ENCODE assay signal across 8 cellular contexts in the genomic region with DNA sequence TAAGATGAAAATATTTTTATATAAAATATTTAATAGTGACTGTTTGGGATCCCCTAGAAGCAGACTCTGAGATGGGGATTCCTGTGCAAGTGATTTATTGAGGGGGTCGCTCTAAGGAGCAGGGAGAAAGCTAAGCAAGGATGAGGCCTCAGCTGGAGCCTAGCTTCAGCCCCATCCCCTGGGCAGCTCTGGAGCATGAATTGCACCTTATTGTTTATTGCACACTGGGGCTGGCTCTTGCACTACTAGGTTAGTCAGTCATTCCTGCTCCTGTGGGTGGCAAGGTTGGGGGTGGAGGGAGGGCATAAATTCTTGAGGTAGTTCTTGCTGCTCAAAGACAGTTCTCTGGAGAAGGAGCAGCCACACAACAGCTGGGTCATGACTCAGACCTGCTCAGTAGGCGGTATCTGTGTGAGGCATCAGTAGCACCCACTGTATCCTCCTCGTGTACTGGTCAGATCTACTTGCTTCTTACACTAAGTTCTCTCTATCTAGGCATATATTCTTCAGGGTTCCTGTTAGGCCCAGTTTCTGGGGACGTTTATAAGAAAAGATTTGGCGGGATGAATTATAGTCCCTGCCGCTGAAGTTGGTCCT. TPM values are rescaled to one million over a fixed set of nuclear protein-coding genes. Genes with fewer than 3 reads are reported as not detected.
DNase-seq lines count a peak whose midpoint lies in the region; ATAC-seq and TF ChIP-seq lines count a peak whose summit lies in the region.

No MANE protein-coding gene starts in this region.

- H4K91ac ChIP-seq in H9 (ENCODE audit: insufficient read length, low read depth, low read length): no peak overlapping the region

- no peak overlapping the region for H2BK120ac ChIP-seq in H9 (ENCODE audit: low read depth, low read length, poor library complexity, severe bottlenecking)

- WGBS in testis, 2 donors: 84 to 88% methylated on average over 6 of the region's 6 CpGs
- WGBS in H9 (ENCODE audit: extremely low coverage, insufficient read length, low lambda C conversion rate): no CpG with 5 or more reads among the region's 6 CpGs

- in situ Hi-C loops in astrocyte of the spinal cord (cut with HindIII; ENCODE audit: low sequenced_read_pairs): no loop called here

- H2AFZ ChIP-seq in H9 (ENCODE audit: low read length): no peak overlapping the region

- H3K27ac ChIP-seq in testis (no peak overlapping the region), H9 (ENCODE audit: insufficient read length, low read depth, low read length) (no peak overlapping the region)

- TF ChIP-seq POLR2A in testis (IDR thresholded peaks at IDR 0.05): no peak

- DNase-seq in AG08396 (ENCODE audit: low spot score) (peak; percentile 69), SW480 (ENCODE audit: low spot score) (peak; percentile 74), astrocyte of the spinal cord (ENCODE audit: low read depth, low spot score) (peak; percentile 83), testis (no peak), H9 (no peak)
- peak; percentile 18 to 46 for DNase-seq in stimulated activated CD4-positive, alpha-beta T cell treated with anti-CD3 and anti-CD28 coated beads, Interleukin-15, amount 100 ng/mL, for 1 hour (ENCODE audit: low read depth in 1 of 2, low spot score in 1 of 2)

- TF ChIP-seq CTCF in astrocyte of the spinal cord (IDR thresholded peaks at IDR 0.05; ENCODE audit: low read depth, low read length): no peak
- TF ChIP-seq CTCF in testis (IDR thresholded peaks at IDR 0.05): no peak
- no peak for TF ChIP-seq CTCF in H9 (conservative IDR thresholded peaks at IDR 0.05)

- H3K9ac ChIP-seq in H9 (ENCODE audit: extremely low read depth, insufficient read length, low read length): no peak overlapping the region

- no peak overlapping the region for H2BK12ac ChIP-seq in H9 (ENCODE audit: insufficient read length, low read depth, low read length)

- H3K27me3 ChIP-seq in testis: no peaks in the 10 kb centered on the region
- no peaks in the 10 kb centered on the region for H3K27me3 ChIP-seq in H9 (ENCODE audit: insufficient read depth, low read length)

- H3K27me3 Mint-ChIP-seq in H9 (ENCODE audit: low read depth): no peaks in the 10 kb centered on the region; the same call in 1 of the 2 replicates

- no peaks in the 10 kb centered on the region for H3K4me1 Mint-ChIP-seq in H9

- H3T11ph ChIP-seq in H9 (ENCODE audit: low read length): no peak overlapping the region

- no peaks in the 10 kb centered on the region for H3K36me3 Mint-ChIP-seq in H9 (ENCODE audit: insufficient read depth in 1 of 3, low read depth in 3 of 3)

- no peak overlapping the region for H2BK5ac ChIP-seq in H9 (ENCODE audit: insufficient read length, low read length)

- H3K4me2 ChIP-seq in H9 (ENCODE audit: insufficient read depth, insufficient read length, low read length): no peak overlapping the region

- no peak overlapping the region for H4K8ac ChIP-seq in H9 (replicated peaks; ENCODE audit: insufficient read length, low read depth, low read length)

- H3K9me3 Mint-ChIP-seq in H9: no peaks in the 10 kb centered on the region

- no peaks in the 10 kb centered on the region for H3K9me3 ChIP-seq in testis
- no peaks in the 10 kb centered on the region for H3K9me3 ChIP-seq in H9 (ENCODE audit: control insufficient read depth, low read depth, low read length)

- no peak overlapping the region for H3K14ac ChIP-seq in H9 (ENCODE audit: insufficient read depth, low read length)

- H4K20me1 ChIP-seq in H9 (ENCODE audit: control insufficient read depth, insufficient read depth, insufficient read length): no peaks in the 10 kb centered on the region

- no peak overlapping the region for H3K4me3 ChIP-seq in astrocyte of the spinal cord (ENCODE audit: low read depth, low read length)
- H3K4me3 ChIP-seq in testis: no peak overlapping the region

- H2BK20ac ChIP-seq in H9 (ENCODE audit: low read depth, low read length, poor library complexity, severe bottlenecking): no peak overlapping the region

- no peak overlapping the region for H4K5ac ChIP-seq in H9 (ENCODE audit: insufficient read length, low read depth, low read length)

- H3K27ac Mint-ChIP-seq in H9: no peak overlapping the region

- ATAC-seq in HG02610 (IDR thresholded peaks at IDR 0.05; ENCODE audit: unreplicated experiment) (peak; percentile 93), HG03108 (IDR thresholded peaks at IDR 0.05; ENCODE audit: unreplicated experiment) (no peak)

- no peak overlapping the region for H2BK15ac ChIP-seq in H9 (ENCODE audit: low read depth, low read length)

- no peak overlapping the region for H3K4me3 Mint-ChIP-seq in H9

- no peaks in the 10 kb centered on the region for H3K36me3 ChIP-seq in testis (ENCODE audit: low read depth, missing control alignments)

- intact Hi-C loops in testis (cut with DNase I; ENCODE audit: low total_unique reads): no loop called here

- H3K4me1 ChIP-seq in testis: no peaks in the 10 kb centered on the region
- no peaks in the 10 kb centered on the region for H3K4me1 ChIP-seq in H9 (ENCODE audit: insufficient read depth, low read length)

- no peaks in the 10 kb centered on the region for H3K23me2 ChIP-seq in H9 (ENCODE audit: insufficient read length, low read depth, low read length, poor library complexity, severe bottlenecking)

- H3K79me2 ChIP-seq in H9 (ENCODE audit: insufficient read depth, low read length): no peaks in the 10 kb centered on the region

- H3K4ac ChIP-seq in H9 (ENCODE audit: low read depth, low read length): no peak overlapping the region

- no peaks in the 10 kb centered on the region for H3K79me1 ChIP-seq in H9 (ENCODE audit: insufficient read depth, low read depth, low read length, poor library complexity, severe bottlenecking)

- H3K23ac ChIP-seq in H9 (ENCODE audit: insufficient read length, low read depth, low read length): no peak overlapping the region

- H2AK5ac ChIP-seq in H9 (ENCODE audit: insufficient read length, low read length): no peak overlapping the region

- H3K56ac ChIP-seq in H9 (ENCODE audit: insufficient read length, low read depth, low read length): no peak overlapping the region

- H3K18ac ChIP-seq in H9 (ENCODE audit: insufficient read length, low read depth, low read length): no peak overlapping the region

RNA-seq across cellular contexts. Expression of gene TNFSF10, which starts 27.2 kb away (rescaled TPM):
- total RNA-seq in testis (1 to 10 TPM; 4.3 to 8.1 TPM), H9 (2021) (not detected in 2 replicates)
- polyA plus RNA-seq in testis (ENCODE audit: insufficient read depth, low read depth, low replicate concordance): 10.0 TPM

Comparison
In these comparisons a context has a peak if more than half of its experiments do, and no peak if none do; other contexts are left out.
1. DNase-seq: peak in AG08396 (single experiment), SW480 (single experiment), astrocyte of the spinal cord (single experiment) and stimulated activated CD4-positive, alpha-beta T cell treated with anti-CD3 and anti-CD28 coated beads, Interleukin-15, amount 100 ng/mL, for 1 hour (2 of 2); none in testis (single experiment) and H9 (single experiment).